In the genomic region with DNA sequence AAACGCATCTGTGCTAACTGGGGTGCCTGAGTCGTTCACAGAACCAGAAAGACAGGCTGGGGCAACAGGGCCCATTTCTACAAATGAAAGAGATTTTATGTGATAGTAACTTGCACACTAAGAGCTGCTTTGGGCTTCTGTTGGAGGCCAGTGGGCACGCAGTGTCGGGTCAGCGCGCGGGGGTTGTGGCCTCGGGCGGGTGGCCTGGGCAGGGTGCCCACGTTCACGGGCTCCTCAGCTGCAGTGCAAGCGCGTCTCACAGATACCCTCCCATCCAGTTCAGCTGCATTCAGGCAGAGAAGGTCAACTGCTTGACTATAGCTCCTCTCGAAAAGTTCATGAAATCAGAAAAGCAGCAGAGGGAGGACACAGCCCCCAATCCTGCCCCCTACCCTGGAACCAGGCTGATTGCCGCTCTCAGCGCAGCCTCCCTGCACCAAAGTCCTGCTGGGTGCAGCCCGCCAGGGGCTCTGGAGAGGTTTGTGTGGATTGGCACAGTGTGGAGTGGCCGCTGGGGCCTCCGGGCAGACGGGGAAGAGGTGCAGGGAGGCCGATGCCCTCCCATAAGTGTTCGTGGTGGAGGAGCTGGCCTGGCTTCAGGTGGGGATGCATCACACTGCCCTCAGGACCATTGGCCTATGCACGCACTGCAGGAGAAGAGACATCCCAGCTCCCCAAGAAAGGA, we compare ENCODE assay signal across 24 cellular contexts.
"Had no signal": no experiment of that assay in that cellular context is flagged by ENCODE, and none has a peak within 500 bp of the region (broad histone marks: within the 10 kb centered on the region; RNA-seq: fewer than 3 reads in every experiment).

No MANE protein-coding gene starts in this region.

- H3K27ac ChIP-seq: colonic mucosa, epithelial cell of prostate, gastrocnemius medialis, hepatocyte, left lung, lower lobe of right lung, ovary, right lobe of liver, thoracic aorta, tibial nerve, upper lobe of left lung, uterus had no signal

- H3K9me3 ChIP-seq: colonic mucosa, gastrocnemius medialis, left lung, lower lobe of right lung, ovary, right lobe of liver, thoracic aorta, tibial nerve, upper lobe of left lung, uterus had no signal

- DNase-seq: colonic mucosa; effector CD8-positive, alpha-beta T cell; endodermal cell; foreskin fibroblast; gastrocnemius medialis; left cardiac atrium; left lung; lower lobe of right lung; nephron progenitor cell; occipital lobe; right lobe of liver; stimulated activated CD4-positive, alpha-beta T cell treated with anti-CD3 and anti-CD28 coated beads, Interleukin-2, amount 100 ng/mL, for 24 hours; stimulated activated CD4-positive, alpha-beta T cell treated with anti-CD3 and anti-CD28 coated beads, Interleukin-4, amount 100 ng/mL, for 4 hours; stimulated activated naive B cell treated with anti-CD40 and anti-IgM and Interleukin-4, amounts not matched to agents 10 μg/mL and 1 μg/mL and 100 μg/mL, for 72 hours; uterus had no signal

- H2AFZ ChIP-seq: hepatocyte had no signal

- ATAC-seq: esophagus mucosa; gastrocnemius medialis; left cardiac atrium; left lung; lower lobe of right lung; naive thymus-derived CD8-positive, alpha-beta T cell; right lobe of liver; stimulated activated naive B cell treated with anti-CD40 and anti-IgM and Interleukin-4, amounts not matched to agents 10 μg/mL and 1 μg/mL and 100 μg/mL, for 72 hours had no signal

- H3K27me3 ChIP-seq: colonic mucosa, gastrocnemius medialis, hepatocyte, ovary, right lobe of liver, tibial nerve, upper lobe of left lung, uterus had no signal

- H3K4me3 ChIP-seq: colonic mucosa, gastrocnemius medialis, hepatocyte, left lung, lower lobe of right lung, ovary, right lobe of liver, smooth muscle cell, thoracic aorta, tibial nerve, upper lobe of left lung, uterus had no signal

- H3K4me1 ChIP-seq: colonic mucosa, gastrocnemius medialis, left lung, lower lobe of right lung, right lobe of liver, tibial nerve, upper lobe of left lung, uterus had no signal

- H3K4me2 ChIP-seq: hepatocyte, smooth muscle cell had no signal

- H3K36me3 ChIP-seq: colonic mucosa, gastrocnemius medialis, left lung, lower lobe of right lung, ovary, right lobe of liver, thoracic aorta, tibial nerve, upper lobe of left lung, uterus had no signal
